ENCODE assay signal across 1 cellular context in genomic region chr7:38224392-38224791, GRCh38.
TF ChIP-seq lines count a peak whose summit lies in the region.

No MANE protein-coding gene starts in this region.

TF ChIP-seq in WTC11, 78 proteins besides CTCF, POLR2A, EP300 and RAD21 (continued from another document):
- TF ChIP-seq ZSCAN18 (CRISPR knock-in tag; IDR thresholded peaks at IDR 0.05) (no peak), JUN (CRISPR knock-in tag; IDR thresholded peaks at IDR 0.05) (no peak), STAT6 (CRISPR knock-in tag; conservative IDR thresholded peaks at IDR 0.05; ENCODE audit: low read depth) (no peak), ZNF671 (CRISPR knock-in tag; IDR thresholded peaks at IDR 0.05) (no peak), TCF7 (CRISPR knock-in tag; IDR thresholded peaks at IDR 0.05; ENCODE audit: low read depth) (no peak), AFF4 (CRISPR knock-in tag; IDR thresholded peaks at IDR 0.05; ENCODE audit: borderline replicate concordance) (no peak), ZNF138 (CRISPR knock-in tag; conservative IDR thresholded peaks at IDR 0.05) (no peak)
TF ChIP-seq in WTC11: peak in this region for 0.
